ENCODE assay signal across 15 cellular contexts in genomic region chr5:129465945-129466344, GRCh38. TPM values are rescaled to one million over a fixed set of nuclear protein-coding genes. Genes with fewer than 3 reads are reported as not detected.
DNase-seq lines count a peak whose midpoint lies in the region; ATAC-seq lines count a peak whose summit lies in the region.
"Had no signal": no experiment of that assay in that cellular context is flagged by ENCODE, and none has a peak within 500 bp of the region (broad histone marks: within the 10 kb centered on the region; RNA-seq: fewer than 3 reads in every experiment).

No MANE protein-coding gene starts in this region.

- H3K4me3 ChIP-seq in mesenchymal stem cell (ENCODE audit: insufficient read depth in 1 of 2, low read depth in 1 of 2, low read length in 2 of 2): no peak overlapping the region
- H3K4me3 ChIP-seq: BLaER1 treated with 17β-estradiol and CSF1 and Interleukin-3, amounts not matched to agents 10 nM and 100 nM; HAP-1 had no signal

- H3K4me3 Mint-ChIP-seq in activated CD8-positive, alpha-beta memory T cell treated with anti-CD3 and anti-CD28 coated beads, Interleukin-2, amount 10 ng/mL, durations not matched to agents 7 days and 5 days: no peak overlapping the region
- H3K4me3 Mint-ChIP-seq: CD8-positive, alpha-beta T cell had no signal

- H2BK5ac ChIP-seq in mesenchymal stem cell (ENCODE audit: low read depth, low read length, poor library complexity, severe bottlenecking): no peak overlapping the region

- no peak overlapping the region for H3K18ac ChIP-seq in mesenchymal stem cell (ENCODE audit: low read depth in 1 of 2, low read length in 2 of 2)

- H2AK5ac ChIP-seq in mesenchymal stem cell (ENCODE audit: low read length, severe bottlenecking): no peak overlapping the region

- no peak overlapping the region for H3K27ac Mint-ChIP-seq in activated CD8-positive, alpha-beta memory T cell treated with anti-CD3 and anti-CD28 coated beads, Interleukin-2, amount 10 ng/mL, durations not matched to agents 7 days and 5 days
- H3K27ac Mint-ChIP-seq: CD8-positive, alpha-beta T cell had no signal

- no peak overlapping the region for H3K4ac ChIP-seq in mesenchymal stem cell (ENCODE audit: low read depth in 1 of 2, low read length in 2 of 2)

- ATAC-seq in Right ventricle myocardium inferior: peak; percentile 37
- no peak for ATAC-seq in activated CD8-positive, alpha-beta memory T cell treated with anti-CD3 and anti-CD28 coated beads, Interleukin-2, amount 10 ng/mL, durations not matched to agents 7 days and 5 days
- no peak for ATAC-seq in HG03565 (IDR thresholded peaks at IDR 0.05; ENCODE audit: unreplicated experiment)
- ATAC-seq: CD8-positive, alpha-beta T cell had no signal

- H3K36me3 ChIP-seq in mesenchymal stem cell (ENCODE audit: control insufficient read depth in 1 of 2, insufficient read depth in 2 of 2, low read depth in 1 of 2, low read length in 2 of 2): no peaks in the 10 kb centered on the region
- H3K36me3 ChIP-seq: BLaER1 treated with 17β-estradiol and CSF1 and Interleukin-3, amounts not matched to agents 10 nM and 100 nM; HAP-1 had no signal

- no peak overlapping the region for H4K8ac ChIP-seq in mesenchymal stem cell (ENCODE audit: low read length)

- CTCF ChIA-PET in activated CD8-positive, alpha-beta memory T cell treated with anti-CD3 and anti-CD28 coated beads, Interleukin-2, amount 10 ng/mL, durations not matched to agents 7 days and 5 days (lab: Charles Lee): no interaction called here

- H3K36me3 Mint-ChIP-seq in activated CD8-positive, alpha-beta memory T cell treated with anti-CD3 and anti-CD28 coated beads, Interleukin-2, amount 10 ng/mL, durations not matched to agents 7 days and 5 days: peaks cover 2% of the 10 kb centered on the region
- H3K36me3 Mint-ChIP-seq: CD8-positive, alpha-beta T cell had no signal

- WGBS in mesenchymal stem cell: 87% methylated on average over 4 of the region's 4 CpGs

- H2BK15ac ChIP-seq in mesenchymal stem cell (ENCODE audit: low read depth, poor library complexity, severe bottlenecking): no peak overlapping the region

- no peak overlapping the region for H3K23ac ChIP-seq in mesenchymal stem cell (ENCODE audit: low read length in 2 of 2)

- no peaks in the 10 kb centered on the region for H3K9me3 Mint-ChIP-seq in activated CD8-positive, alpha-beta memory T cell treated with anti-CD3 and anti-CD28 coated beads, Interleukin-2, amount 10 ng/mL, durations not matched to agents 7 days and 5 days (ENCODE audit: low read depth)

- peaks cover 6% of the 10 kb centered on the region for H3K4me1 ChIP-seq in mesenchymal stem cell (ENCODE audit: control insufficient read depth, insufficient read depth, low read depth, low read length)
- H3K4me1 ChIP-seq: BLaER1 treated with 17β-estradiol and CSF1 and Interleukin-3, amounts not matched to agents 10 nM and 100 nM; HAP-1 had no signal

- H3K27me3 Mint-ChIP-seq in activated CD8-positive, alpha-beta memory T cell treated with anti-CD3 and anti-CD28 coated beads, Interleukin-2, amount 10 ng/mL, durations not matched to agents 7 days and 5 days: peaks cover 20% of the 10 kb centered on the region

- no peak overlapping the region for H3K9ac ChIP-seq in mesenchymal stem cell (ENCODE audit: low read length)
- H3K9ac ChIP-seq: BLaER1 treated with 17β-estradiol and CSF1 and Interleukin-3, amounts not matched to agents 10 nM and 100 nM had no signal

- no peak overlapping the region for H3K4me2 ChIP-seq in mesenchymal stem cell (ENCODE audit: low read length, poor library complexity, severe bottlenecking)
- H3K4me2 ChIP-seq: BLaER1 treated with 17β-estradiol and CSF1 and Interleukin-3, amounts not matched to agents 10 nM and 100 nM had no signal

- intact Hi-C loops in Right ventricle myocardium inferior (cut with DNase I): no loop called here
- intact Hi-C loops in cardiac septum (cut with DNase I): no loop called here

- H3K79me1 ChIP-seq in mesenchymal stem cell (replicated peaks; ENCODE audit: low read length, poor library complexity, severe bottlenecking): no peaks in the 10 kb centered on the region

- no peaks in the 10 kb centered on the region for H3K9me3 ChIP-seq in mesenchymal stem cell (ENCODE audit: control insufficient read depth, low read length)
- H3K9me3 ChIP-seq: HAP-1 had no signal

- H3K27ac ChIP-seq in mesenchymal stem cell (ENCODE audit: low read length, poor library complexity, severe bottlenecking): no peak overlapping the region
- H3K27ac ChIP-seq: BLaER1 treated with 17β-estradiol and CSF1 and Interleukin-3, amounts not matched to agents 10 nM and 100 nM had no signal

- H3K27me3 ChIP-seq in mesenchymal stem cell (ENCODE audit: control insufficient read depth in 1 of 2, insufficient read depth in 1 of 2, low read length in 2 of 2): peaks cover 16 to 18% of the 10 kb centered on the region in 2 experiments
- H3K27me3 ChIP-seq: BLaER1 treated with 17β-estradiol and CSF1 and Interleukin-3, amounts not matched to agents 10 nM and 100 nM had no signal

- no peak overlapping the region for H2BK12ac ChIP-seq in mesenchymal stem cell (ENCODE audit: low read length in 2 of 2)

- no peak overlapping the region for H2AFZ ChIP-seq in mesenchymal stem cell (ENCODE audit: low read depth, low read length)

- H2BK120ac ChIP-seq in mesenchymal stem cell (ENCODE audit: low read depth, low read length): no peak overlapping the region

- H4K91ac ChIP-seq in mesenchymal stem cell (ENCODE audit: low read length): peak overlapping the region; percentile 15

- DNase-seq in Right ventricle myocardium inferior (ENCODE audit: missing footprints): no peak
- no peak for DNase-seq in cardiac septum (ENCODE audit: low spot score)
- DNase-seq in Kasumi-1 (lab: John Stamatoyannopoulos, UW): peak; percentile 77 to 85
- no peak for DNase-seq in mesenchymal stem cell
- DNase-seq in activated CD8-positive, alpha-beta memory T cell treated with anti-CD3 and anti-CD28 coated beads, Interleukin-2, amount 10 ng/mL, durations not matched to agents 7 days and 5 days: no peak
- DNase-seq in NOMO-1 (lab: John Stamatoyannopoulos, UW; ENCODE audit: unreplicated experiment in 2 of 2): no peak
- DNase-seq: 8988T; Calu3; CD8-positive, alpha-beta T cell; DMS79 treated with DMSO at 0.1 percent for 48 hours had no signal

- peaks cover 5% of the 10 kb centered on the region for H3K4me1 Mint-ChIP-seq in activated CD8-positive, alpha-beta memory T cell treated with anti-CD3 and anti-CD28 coated beads, Interleukin-2, amount 10 ng/mL, durations not matched to agents 7 days and 5 days

- no peak overlapping the region for H3K14ac ChIP-seq in mesenchymal stem cell (ENCODE audit: low read length in 2 of 2)

RNA-seq across cellular contexts. Expression of gene ADAMTS19, which starts 5.8 kb away (rescaled TPM):
- total RNA-seq in Right ventricle myocardium inferior: 0.95 TPM
- total RNA-seq in cardiac septum: 0.40 TPM
- polyA plus RNA-seq in mesenchymal stem cell (2013, experiment 1 of 2): 16.9 TPM
- polyA plus RNA-seq in mesenchymal stem cell (2013, experiment 2 of 2): 16.6 TPM
- total RNA-seq in activated CD8-positive, alpha-beta memory T cell treated with anti-CD3 and anti-CD28 coated beads, Interleukin-2, amount 10 ng/mL, durations not matched to agents 7 days and 5 days: not detected
- total RNA-seq: A673; Calu3; CD8-positive, alpha-beta T cell; HT-29 had no signal

Comparison
In these comparisons a context has a peak if more than half of its experiments do, and no peak if none do; other contexts are left out.
1. DNase-seq: peak in Kasumi-1 (2 of 2); none in Right ventricle myocardium inferior (single experiment), cardiac septum (single experiment), mesenchymal stem cell (single experiment), activated CD8-positive, alpha-beta memory T cell treated with anti-CD3 and anti-CD28 coated beads, Interleukin-2, amount 10 ng/mL, durations not matched to agents 7 days and 5 days (single experiment) and NOMO-1 (0 of 2).